In genomic region chr5:37005946-37006540, GRCh38 we compare ENCODE assay signal across 8 cellular contexts.
DNase-seq lines count a peak whose midpoint lies in the region; ATAC-seq, FAIRE-seq and TF ChIP-seq lines count a peak whose summit lies in the region.

No MANE protein-coding gene starts in this region.

- peak; percentile 89 for FAIRE-seq in small intestine (lab: Jason Lieb, UNC)

- H3K4me3 ChIP-seq in GM23248 (peak overlapping the region; percentile 34; the same call in 1 of the 2 replicates), fibroblast of mammary gland (ENCODE audit: control insufficient read depth, low read depth, low read length) (no peak overlapping the region), small intestine (ENCODE audit: low read depth in 1 of 2, low read length in 2 of 2) (no peak overlapping the region), aorta (ENCODE audit: low read length in 2 of 2) (no peak overlapping the region)

- H3K9me3 Mint-ChIP-seq in CD14-positive monocyte = no peaks in the 10 kb centered on the region
- no peaks in the 10 kb centered on the region for H3K9me3 Mint-ChIP-seq in activated T-helper 1 cell treated with anti-CD3 and anti-CD28 coated beads, Interleukin-12 subunit alpha, Interleukin-12 subunit beta, Interleukin-2, Interleukin-4 antibody, amounts not matched to agents 30 ng/mL and 10 ng/mL and 1 ng/mL, durations not matched to agents 14 hours and 24 hours and 36 hours

- H3K36me3 Mint-ChIP-seq in CD14-positive monocyte = peaks cover 53 to 63% of the 10 kb centered on the region in 2 donors
- peaks cover 25% of the 10 kb centered on the region for H3K36me3 Mint-ChIP-seq in activated T-helper 1 cell treated with anti-CD3 and anti-CD28 coated beads, Interleukin-12 subunit alpha, Interleukin-12 subunit beta, Interleukin-2, Interleukin-4 antibody, amounts not matched to agents 30 ng/mL and 10 ng/mL and 1 ng/mL, durations not matched to agents 14 hours and 24 hours and 36 hours (ENCODE audit: low read depth)

- H3K4me2 ChIP-seq in GM23248 (ENCODE audit: unreplicated experiment) = peak overlapping the region; percentile 64

- in situ Hi-C loops in GM23248 (cut with MboI) = loop anchor here (10.0 kb wide), 1 partner anchor 271 kb away; no protein-coding TSS in a partner anchor

- peaks cover 66% of the 10 kb centered on the region for H3K36me3 ChIP-seq in GM23248 (ENCODE audit: low read depth)
- H3K36me3 ChIP-seq in small intestine (ENCODE audit: control insufficient read depth in 2 of 2, insufficient read depth in 2 of 2, low read length in 2 of 2) = peaks cover 5 to 6% of the 10 kb centered on the region in 2 donors
- peaks cover 0 to 2% of the 10 kb centered on the region in 2 donors for H3K36me3 ChIP-seq in aorta (ENCODE audit: control insufficient read depth in 1 of 2, insufficient read depth in 2 of 2, low read length in 1 of 2)

- intact Hi-C loops in CD14-positive monocyte (cut with micrococcal nuclease) = no loop called here
- intact Hi-C loops in activated T-helper 1 cell treated with anti-CD3 and anti-CD28 coated beads, Interleukin-12 subunit alpha, Interleukin-12 subunit beta, Interleukin-2, Interleukin-4 antibody, amounts not matched to agents 30 ng/mL and 10 ng/mL and 1 ng/mL, durations not matched to agents 14 hours and 24 hours and 36 hours (cut with micrococcal nuclease) = loop anchor here (1.0 to 5.0 kb wide), 4 partner anchors 129 to 277 kb away; partner anchors contain the start of gene NIPBL
- intact Hi-C loops in aorta (cut with DNase I) = loop anchor here in 1 of 2 donors (10.0 kb wide), 1 partner anchor 261 kb away; no protein-coding TSS in a partner anchor

- H3K9me3 ChIP-seq in GM23248 (ENCODE audit: low read depth) (no peaks in the 10 kb centered on the region), small intestine (ENCODE audit: control insufficient read depth, low read depth) (no peaks in the 10 kb centered on the region), aorta (ENCODE audit: control insufficient read depth, low read length) (no peaks in the 10 kb centered on the region)

- H3F3A ChIP-seq in GM23248 (ENCODE audit: insufficient read depth) = peaks cover 25% of the 10 kb centered on the region

- no peak overlapping the region for H3K4me3 Mint-ChIP-seq in CD14-positive monocyte
- no peak overlapping the region for H3K4me3 Mint-ChIP-seq in activated T-helper 1 cell treated with anti-CD3 and anti-CD28 coated beads, Interleukin-12 subunit alpha, Interleukin-12 subunit beta, Interleukin-2, Interleukin-4 antibody, amounts not matched to agents 30 ng/mL and 10 ng/mL and 1 ng/mL, durations not matched to agents 14 hours and 24 hours and 36 hours

- TF ChIP-seq CTCF in CD14-positive monocyte (IDR thresholded peaks at IDR 0.05) (peak; percentile 35), fibroblast of mammary gland (conservative IDR thresholded peaks at IDR 0.05; ENCODE audit: control insufficient read depth, insufficient read depth, low read depth, low read length) (peak; percentile 65)

- no peak overlapping the region for H2AFZ ChIP-seq in GM23248

- H3K79me2 ChIP-seq in GM23248 (ENCODE audit: insufficient read depth) = no peaks in the 10 kb centered on the region

- H3K27ac Mint-ChIP-seq in CD14-positive monocyte = no peak overlapping the region
- H3K27ac Mint-ChIP-seq in activated T-helper 1 cell treated with anti-CD3 and anti-CD28 coated beads, Interleukin-12 subunit alpha, Interleukin-12 subunit beta, Interleukin-2, Interleukin-4 antibody, amounts not matched to agents 30 ng/mL and 10 ng/mL and 1 ng/mL, durations not matched to agents 14 hours and 24 hours and 36 hours = no peak overlapping the region

- no peaks in the 10 kb centered on the region for H3K4me1 Mint-ChIP-seq in CD14-positive monocyte
- no peaks in the 10 kb centered on the region for H3K4me1 Mint-ChIP-seq in activated T-helper 1 cell treated with anti-CD3 and anti-CD28 coated beads, Interleukin-12 subunit alpha, Interleukin-12 subunit beta, Interleukin-2, Interleukin-4 antibody, amounts not matched to agents 30 ng/mL and 10 ng/mL and 1 ng/mL, durations not matched to agents 14 hours and 24 hours and 36 hours (ENCODE audit: low read depth)

- WGBS in GM23248 (ENCODE audit: low coverage in 1 of 2, low lambda C conversion rate in 2 of 2, missing lambda C conversion rate in 2 of 2), 2 experiments = 43 to 44% methylated on average over 5 of the region's 5 CpGs
- WGBS in small intestine, 3 donors = 49 to 51% (median 51%) methylated on average over 5 of the region's 5 CpGs
- 42% methylated on average over 5 of the region's 5 CpGs for WGBS in aorta, 2 donors

- no peaks in the 10 kb centered on the region for H3K27me3 ChIP-seq in GM23248 (replicated peaks; ENCODE audit: insufficient read depth)
- no peaks in the 10 kb centered on the region for H3K27me3 ChIP-seq in small intestine (ENCODE audit: control insufficient read depth in 2 of 2, insufficient read depth in 2 of 2, low read length in 2 of 2)
- no peaks in the 10 kb centered on the region for H3K27me3 ChIP-seq in aorta (ENCODE audit: control insufficient read depth in 1 of 2, insufficient read depth in 2 of 2, low read length in 1 of 2)

- no peaks in the 10 kb centered on the region for H3K9me2 ChIP-seq in GM23248 (ENCODE audit: insufficient read depth)

- peak overlapping the region; percentile 35; the same call in 1 of the 2 replicates for H3K9ac ChIP-seq in GM23248

- peaks cover 14% of the 10 kb centered on the region for H3K4me1 ChIP-seq in GM23248 (ENCODE audit: insufficient read depth)
- no peaks in the 10 kb centered on the region for H3K4me1 ChIP-seq in small intestine (ENCODE audit: control insufficient read depth in 2 of 2, insufficient read depth in 1 of 2, low read depth in 1 of 2, low read length in 1 of 2)
- no peaks in the 10 kb centered on the region for H3K4me1 ChIP-seq in aorta (ENCODE audit: control insufficient read depth in 1 of 2, insufficient read depth in 2 of 2, low read length in 2 of 2)

- H3K27ac ChIP-seq in GM23248 (peak overlapping the region; percentile 56), small intestine (ENCODE audit: low read depth in 1 of 2, low read length in 1 of 2) (no peak overlapping the region), aorta (ENCODE audit: low read depth in 1 of 2, low read length in 2 of 2) (no peak overlapping the region)

- no peaks in the 10 kb centered on the region for H3K27me3 Mint-ChIP-seq in CD14-positive monocyte (ENCODE audit: low read depth in 3 of 3)
- no peaks in the 10 kb centered on the region for H3K27me3 Mint-ChIP-seq in activated T-helper 1 cell treated with anti-CD3 and anti-CD28 coated beads, Interleukin-12 subunit alpha, Interleukin-12 subunit beta, Interleukin-2, Interleukin-4 antibody, amounts not matched to agents 30 ng/mL and 10 ng/mL and 1 ng/mL, durations not matched to agents 14 hours and 24 hours and 36 hours (ENCODE audit: insufficient read depth)

- ATAC-seq in aorta (ENCODE audit: low FRiP score) = no peak

- H4K20me1 ChIP-seq in GM23248 (ENCODE audit: insufficient read depth) = no peaks in the 10 kb centered on the region

- DNase-seq in CD14-positive monocyte (ENCODE audit: low spot score) (no peak), GM23248 (peak; percentile 58), RKO (ENCODE audit: low spot score) (peak; percentile 54), fibroblast of mammary gland (ENCODE audit: low read depth) (peak; percentile 45), small intestine (peak; percentile 21), aorta (no peak)
- no peak for DNase-seq in activated naive CD4-positive, alpha-beta T cell (lab: John Stamatoyannopoulos, UW)
- no peak for DNase-seq in activated T-helper 1 cell treated with anti-CD3 and anti-CD28 coated beads, Interleukin-12 subunit alpha, Interleukin-12 subunit beta, Interleukin-2, Interleukin-4 antibody, amounts not matched to agents 30 ng/mL and 10 ng/mL and 1 ng/mL, durations not matched to agents 14 hours and 24 hours and 36 hours (ENCODE audit: low spot score)

Comparison
In these comparisons a context has a peak if more than half of its experiments do, and no peak if none do; other contexts are left out.
1. DNase-seq: peak in GM23248 (single experiment), RKO (single experiment), fibroblast of mammary gland (single experiment) and small intestine (single experiment); none in CD14-positive monocyte (single experiment), activated naive CD4-positive, alpha-beta T cell (0 of 4), activated T-helper 1 cell treated with anti-CD3 and anti-CD28 coated beads, Interleukin-12 subunit alpha, Interleukin-12 subunit beta, Interleukin-2, Interleukin-4 antibody, amounts not matched to agents 30 ng/mL and 10 ng/mL and 1 ng/mL, durations not matched to agents 14 hours and 24 hours and 36 hours (single experiment) and aorta (0 of 2).